In the genomic region with DNA sequence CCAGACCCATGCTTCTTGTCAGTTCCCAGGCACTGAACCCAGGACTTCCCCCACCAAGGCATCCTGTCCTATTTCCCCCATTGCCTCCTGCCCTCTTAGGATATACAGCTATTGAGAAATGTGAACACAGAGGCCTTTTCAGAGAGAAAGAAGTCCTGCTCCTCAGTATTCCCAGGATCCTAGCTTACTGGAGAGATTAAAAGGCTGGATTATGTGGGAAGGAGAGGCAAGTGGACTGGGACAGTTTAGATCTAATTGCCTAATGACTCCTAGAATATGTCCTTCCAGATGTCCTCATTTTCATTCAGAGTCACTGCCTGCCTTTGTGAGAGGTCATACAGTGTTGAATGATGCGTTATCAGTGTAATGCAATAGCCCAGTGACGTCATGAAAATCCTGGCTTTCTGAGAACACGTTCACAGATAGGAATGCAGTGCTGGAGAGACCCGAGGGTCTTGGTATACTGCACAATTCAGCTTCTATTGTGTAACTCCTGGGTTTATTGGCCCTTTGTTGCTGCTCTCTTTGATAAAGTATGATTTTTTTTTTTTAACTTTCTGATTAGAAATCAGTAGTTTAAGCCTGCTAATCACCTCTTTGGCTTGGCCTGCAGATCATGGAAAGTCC, we compare ENCODE assay signal across 8 cellular contexts. TPM values are rescaled to one million over a fixed set of nuclear protein-coding genes. Genes with fewer than 3 reads are reported as not detected.
DNase-seq lines count a peak whose midpoint lies in the region; ATAC-seq, FAIRE-seq and TF ChIP-seq lines count a peak whose summit lies in the region.

No MANE protein-coding gene starts in this region.

- intact Hi-C loops in endothelial cell of umbilical vein (cut with micrococcal nuclease), result no loop called here

- H2AFZ ChIP-seq in endothelial cell of umbilical vein (ENCODE audit: low read depth, low read length), result no peak overlapping the region
- H2AFZ ChIP-seq in osteoblast (ENCODE audit: low read length), result peak overlapping the region; percentile 5

- TF ChIP-seq CTCF in endothelial cell of umbilical vein (IDR thresholded peaks at IDR 0.05; ENCODE audit: extremely low read depth in 1 of 2, insufficient read depth in 1 of 2, low read depth in 1 of 2, low read length in 2 of 2) (no peak), osteoblast (IDR thresholded peaks at IDR 0.05; ENCODE audit: extremely low read depth, low read depth, low read length) (no peak)

- H3K4me2 ChIP-seq in endothelial cell of umbilical vein (ENCODE audit: insufficient read depth, low read length) (no peak overlapping the region), osteoblast (ENCODE audit: insufficient read depth, low read length) (no peak overlapping the region)

- H3K9me3 ChIP-seq in endothelial cell of umbilical vein (replicated peaks; ENCODE audit: control insufficient read depth, insufficient read depth, low read length), result no peaks in the 10 kb centered on the region
- no peaks in the 10 kb centered on the region for H3K9me3 ChIP-seq in osteoblast (ENCODE audit: low read depth, low read length)

- H3K27me3 ChIP-seq in endothelial cell of umbilical vein (ENCODE audit: control insufficient read depth in 2 of 2, insufficient read depth in 2 of 2, low read length in 2 of 2), result no peaks in the 10 kb centered on the region
- H3K27me3 ChIP-seq in osteoblast (ENCODE audit: insufficient read depth, low read length), result no peaks in the 10 kb centered on the region

- no peak overlapping the region for H3K4me3 ChIP-seq in endothelial cell of umbilical vein (replicated peaks in 1 of 3; ENCODE audit: insufficient read depth in 1 of 3, low read depth in 1 of 3, low read length in 3 of 3)
- H3K4me3 ChIP-seq in osteoblast (ENCODE audit: insufficient read depth, low read length), result no peak overlapping the region

- ATAC-seq in HG03521 (IDR thresholded peaks at IDR 0.05; ENCODE audit: unreplicated experiment) (no peak), HG03045 (IDR thresholded peaks at IDR 0.05; ENCODE audit: unreplicated experiment) (no peak)

- no peaks in the 10 kb centered on the region for H3K79me2 ChIP-seq in endothelial cell of umbilical vein (ENCODE audit: control insufficient read depth, insufficient read depth, low read length)
- H3K79me2 ChIP-seq in osteoblast (ENCODE audit: insufficient read depth, low read length), result no peaks in the 10 kb centered on the region

- POLR2A ChIA-PET in endothelial cell of umbilical vein (lab: Charles Lee), result no interaction called here

- H3K4me1 ChIP-seq in endothelial cell of umbilical vein (ENCODE audit: control insufficient read depth, extremely low read depth, insufficient read depth, low read length) (peaks cover 4% of the 10 kb centered on the region), osteoblast (ENCODE audit: insufficient read depth, low read length) (peaks cover 47% of the 10 kb centered on the region)

- dilution Hi-C loops in endothelial cell of umbilical vein (cut with MboI; ENCODE audit: extremely low pct_ligation_motif_present, low sequenced_read_pairs), result no loop called here

- CTCF ChIA-PET in endothelial cell of umbilical vein (lab: Charles Lee), result no interaction called here

- H3K9ac ChIP-seq in endothelial cell of umbilical vein (replicated peaks; ENCODE audit: extremely low read depth, insufficient read depth, low read length), result no peak overlapping the region

- peak; percentile 40 for FAIRE-seq in GM12892 (lab: Jason Lieb, UNC)
- FAIRE-seq in endothelial cell of umbilical vein (lab: Jason Lieb, UNC), result no peak

- no peak for DNase-seq in GM12892 (ENCODE audit: insufficient read length)
- peak; percentile 40 for DNase-seq in NCI-H69 (lab: John Stamatoyannopoulos, UW)
- DNase-seq in endothelial cell of umbilical vein (ENCODE audit: low read depth, low spot score), result peak; percentile 64
- DNase-seq in osteoblast (ENCODE audit: insufficient read length, low spot score, missing footprints), result peak; percentile 84
- no peak for DNase-seq in Ammon's horn (ENCODE audit: low spot score)
- DNase-seq in erythroblast (lab: John Stamatoyannopoulos, UW), result no peak

- H4K20me1 ChIP-seq in endothelial cell of umbilical vein (replicated peaks; ENCODE audit: control insufficient read depth, extremely low read depth, insufficient read depth, low read length) (no peaks in the 10 kb centered on the region), osteoblast (ENCODE audit: insufficient read depth, low read length) (no peaks in the 10 kb centered on the region)

- no TSS peak for BruUV-seq in endothelial cell of umbilical vein (replicated peaks; lab: Mats Ljungman, UMichigan)

- TF ChIP-seq POLR2A in GM12892 (IDR thresholded peaks at IDR 0.05; ENCODE audit: low read depth, low read length) (no peak), endothelial cell of umbilical vein (IDR thresholded peaks at IDR 0.05; ENCODE audit: low read depth, low read length) (no peak), erythroblast (IDR thresholded peaks at IDR 0.05; ENCODE audit: low read length) (no peak)

- H3K27ac ChIP-seq in endothelial cell of umbilical vein (ENCODE audit: insufficient read depth, low read depth, low read length) (no peak overlapping the region), osteoblast (ENCODE audit: low read depth, low read length) (peak overlapping the region; percentile 90)

- H3K9me1 ChIP-seq in endothelial cell of umbilical vein (replicated peaks; ENCODE audit: control insufficient read depth, extremely low read depth, insufficient read depth, low read length), result no peaks in the 10 kb centered on the region

- H3K36me3 ChIP-seq in endothelial cell of umbilical vein (ENCODE audit: control insufficient read depth in 2 of 2, extremely low read depth in 1 of 2, insufficient read depth in 2 of 2, low read length in 2 of 2) (no peaks in the 10 kb centered on the region), osteoblast (ENCODE audit: insufficient read depth, low read length) (no peaks in the 10 kb centered on the region)

TF ChIP-seq in endothelial cell of umbilical vein, 7 proteins besides CTCF, POLR2A, EP300 and RAD21:
- no peak for TF ChIP-seq FOS (IDR thresholded peaks at IDR 0.05; ENCODE audit: borderline replicate concordance, insufficient read depth, low read length)
- peak; percentile 27 for TF ChIP-seq GATA2 (IDR thresholded peaks at IDR 0.05; ENCODE audit: insufficient read depth, insufficient read length, low read depth, low read length)
- peak; percentile 79 for TF ChIP-seq JUN (IDR thresholded peaks at IDR 0.05; ENCODE audit: borderline replicate concordance, insufficient read depth, insufficient read length, low read depth)
- no peak for TF ChIP-seq MYC (IDR thresholded peaks at IDR 0.05; ENCODE audit: low read depth, low read length)

RNA-seq across cellular contexts. Expression of a gene that starts 26.2 kb away (rescaled TPM):
- 4.9 TPM for polyA plus RNA-seq in GM12892 (2012; ENCODE audit: missing spikeins)
- total RNA-seq in endothelial cell of umbilical vein, result 0.44 and 0.91 TPM in 2 replicates
- polyA plus RNA-seq in endothelial cell of umbilical vein, result 0.03 and 0.08 TPM in 2 replicates
- 0.15 and 0.20 TPM in 2 replicates for polyA plus RNA-seq in endothelial cell of umbilical vein (2011; cell fraction: cytosol; rRNA removed)
- 0.11 and 0.66 TPM in 2 replicates for polyA plus RNA-seq in endothelial cell of umbilical vein (2011; cell fraction: nucleus; rRNA removed)
- polyA plus RNA-seq in endothelial cell of umbilical vein (2012), result 0.07 and 0.17 TPM in 2 replicates
- 0.06 TPM in 1 of 2 replicates, not detected in the other for polyA minus RNA-seq in endothelial cell of umbilical vein
- 35.0 TPM for polyA minus RNA-seq in endothelial cell of umbilical vein (2011; cell fraction: cytosol; rRNA and poly(A)+ RNA removed)
- 1.2 and 1.5 TPM in 2 replicates for polyA minus RNA-seq in endothelial cell of umbilical vein (2011; cell fraction: nucleus; rRNA and poly(A)+ RNA removed)
- total RNA-seq in osteoblast, result 0.88 and 1.4 TPM in 2 replicates

Comparison
In these comparisons a context has a peak if more than half of its experiments do, and no peak if none do; other contexts are left out.
1. DNase-seq: peak in NCI-H69 (single experiment), endothelial cell of umbilical vein (single experiment) and osteoblast (single experiment); none in GM12892 (single experiment), Ammon's horn (single experiment) and erythroblast (0 of 2).